24 cellular contexts compared by ENCODE assay signal in genomic region chr4:185101354-185101890, GRCh38. TPM values are rescaled to one million over a fixed set of nuclear protein-coding genes. Genes with fewer than 3 reads are reported as not detected.
DNase-seq lines count a peak whose midpoint lies in the region; ATAC-seq, FAIRE-seq and TF ChIP-seq lines count a peak whose summit lies in the region.
"Had no signal": no experiment of that assay in that cellular context is flagged by ENCODE, and none has a peak within 500 bp of the region (broad histone marks: within the 10 kb centered on the region; RNA-seq: fewer than 3 reads in every experiment).

No MANE protein-coding gene starts in this region.

- H3K23ac ChIP-seq in H1 (ENCODE audit: insufficient read length) = no peak overlapping the region

- H2AFZ ChIP-seq in SK-N-SH (ENCODE audit: low read depth) = no peak overlapping the region
- H2AFZ ChIP-seq in H1 (ENCODE audit: low read length) = no peak overlapping the region

- no peak for TF ChIP-seq RAD21 in SK-N-SH (IDR thresholded peaks at IDR 0.05; ENCODE audit: low read length)
- TF ChIP-seq RAD21 in H1 (IDR thresholded peaks at IDR 0.05 in 1 of 2, conservative IDR thresholded peaks at IDR 0.05 in 1 of 2; ENCODE audit: low read depth in 2 of 2, low read length in 2 of 2) = no peak

- no peak overlapping the region for H3K27ac ChIP-seq in SK-N-SH (ENCODE audit: low read depth in 2 of 2, low read length in 1 of 2)
- H3K27ac ChIP-seq in H1 (ENCODE audit: low read depth, low read length) = no peak overlapping the region
- H3K27ac ChIP-seq: 22Rv1 had no signal

- ATAC-seq in HG03139 (IDR thresholded peaks at IDR 0.05; ENCODE audit: unreplicated experiment) = no peak
- ATAC-seq: CD8-positive, alpha-beta T cell; PC-3 had no signal

- H2BK15ac ChIP-seq in H1 (ENCODE audit: low read length) = no peak overlapping the region

- no peaks in the 10 kb centered on the region for H3K23me2 ChIP-seq in H1 (ENCODE audit: low read depth, low read length)

- 42% methylated on average over 9 of the region's 9 CpGs for WGBS in SK-N-SH (ENCODE audit: low lambda C conversion rate)
- WGBS in H1 (ENCODE audit: extremely low coverage in 1 of 2, insufficient coverage in 1 of 2, insufficient read length in 1 of 2, insufficient replicate concordance in 2 of 2, low coverage in 1 of 2, low lambda C conversion rate in 2 of 2, missing lambda C conversion rate in 1 of 2), 2 experiments = 94% methylated on average over 9 of the region's 9 CpGs; no CpG with 5 or more reads in 1 of the 2 experiments

- H3K4me3 ChIP-seq in SK-N-SH (ENCODE audit: low read depth in 2 of 2, low read length in 1 of 2) = no peak overlapping the region
- H3K4me3 ChIP-seq in H1 (ENCODE audit: extremely low read depth in 1 of 4, insufficient read depth in 2 of 4, low read depth in 3 of 4, low read length in 4 of 4) = no peak overlapping the region
- no peak overlapping the region for H3K4me3 ChIP-seq in skeletal muscle satellite cell (ENCODE audit: low read length)

- no peak overlapping the region for H2AK5ac ChIP-seq in H1 (ENCODE audit: low read depth, low read length)

- H3K27me3 ChIP-seq in SK-N-SH (ENCODE audit: insufficient read depth) = no peaks in the 10 kb centered on the region; the same call in 1 of the 2 replicates
- H3K27me3 ChIP-seq in H1 (replicated peaks in 1 of 4; ENCODE audit: control insufficient read depth in 3 of 4, extremely low read depth in 1 of 4, insufficient read depth in 3 of 4, low read length in 3 of 4) = no peaks in the 10 kb centered on the region
- H3K27me3 ChIP-seq in skeletal muscle satellite cell (ENCODE audit: control insufficient read depth, insufficient read depth, low read length) = peaks cover 60% of the 10 kb centered on the region

- no peak overlapping the region; the same call in 1 of the 2 replicates for H2BK12ac ChIP-seq in H1 (ENCODE audit: low read depth, low read length)

- H3K36me3 ChIP-seq in SK-N-SH (replicated peaks in 1 of 2; ENCODE audit: control insufficient read depth in 1 of 2, insufficient read depth in 2 of 2, low read length in 1 of 2) (no peaks in the 10 kb centered on the region), H1 (ENCODE audit: control insufficient read depth in 2 of 4, insufficient read depth in 4 of 4, low read length in 3 of 4) (no peaks in the 10 kb centered on the region), skeletal muscle satellite cell (ENCODE audit: insufficient read depth, low read length) (no peaks in the 10 kb centered on the region)

- no peaks in the 10 kb centered on the region for H3K79me2 ChIP-seq in SK-N-SH (ENCODE audit: insufficient read depth)
- H3K79me2 ChIP-seq in H1 (ENCODE audit: control insufficient read depth in 1 of 2, insufficient read depth in 2 of 2, low read length in 2 of 2) = no peaks in the 10 kb centered on the region

- H3K4me2 ChIP-seq in SK-N-SH (no peak overlapping the region), H1 (ENCODE audit: insufficient read depth in 1 of 2, low read depth in 2 of 2, low read length in 2 of 2) (no peak overlapping the region), skeletal muscle satellite cell (ENCODE audit: low read length) (peak overlapping the region; percentile 31)

- no peak for TF ChIP-seq POLR2A in H1 (IDR thresholded peaks at IDR 0.05; ENCODE audit: control extremely low read depth in 1 of 2, low read depth in 2 of 2, low read length in 2 of 2)

- H3K4ac ChIP-seq in H1 (replicated peaks; ENCODE audit: insufficient read length, low read depth, low read length) = no peak overlapping the region

- H3F3A ChIP-seq in SK-N-SH (replicated peaks; ENCODE audit: insufficient read depth) = no peaks in the 10 kb centered on the region

- FAIRE-seq in H1 (lab: Jason Lieb, UNC) = no peak
- FAIRE-seq: G401.6 had no signal

- H3K9ac ChIP-seq in SK-N-SH (no peak overlapping the region), H1 (replicated peaks in 1 of 4; ENCODE audit: extremely low read depth in 1 of 4, low read depth in 3 of 4, low read length in 3 of 4) (no peak overlapping the region), skeletal muscle satellite cell (ENCODE audit: low read depth, low read length) (no peak overlapping the region)

- no peak overlapping the region; the same call in 1 of the 2 replicates for H2BK5ac ChIP-seq in H1 (ENCODE audit: low read depth, low read length)

- H4K5ac ChIP-seq in H1 (ENCODE audit: insufficient read length, low read depth, low read length) = no peak overlapping the region

- H4K8ac ChIP-seq in H1 (ENCODE audit: extremely low read depth, insufficient read depth, low read length) = no peak overlapping the region

- H3K56ac ChIP-seq in H1 (replicated peaks; ENCODE audit: insufficient read length, low read depth, low read length) = no peak overlapping the region

- 0 out of 2 replicates have a peak overlapping the region, but pooled peaks have one; percentile 34 for H2BK20ac ChIP-seq in H1 (ENCODE audit: low read length)

- TF ChIP-seq EP300 in SK-N-SH (IDR thresholded peaks at IDR 0.05; ENCODE audit: borderline replicate concordance in 1 of 2, low read depth in 1 of 2, low read length in 1 of 2) (peak in 1 of 2 experiments; percentile 66; a peak in 2 of 4 replicates), H1 (IDR thresholded peaks at IDR 0.05; ENCODE audit: borderline replicate concordance in 1 of 2, low read depth in 2 of 2, low read length in 2 of 2) (no peak)

- peaks cover 0 to 16% of the 10 kb centered on the region in 2 experiments; a peak in 1 of 4 replicates for H3K4me1 ChIP-seq in SK-N-SH (ENCODE audit: control insufficient read depth in 1 of 2, insufficient read depth in 2 of 2, low read depth in 1 of 2, low read length in 1 of 2)
- H3K4me1 ChIP-seq in H1 (replicated peaks in 1 of 4; ENCODE audit: control insufficient read depth in 3 of 4, insufficient read depth in 4 of 4, low read length in 3 of 4) = peaks cover 0 to 8% (median 0%) of the 10 kb centered on the region in 4 experiments; a peak in 2 of 7 replicates
- H3K4me1 ChIP-seq in skeletal muscle satellite cell (ENCODE audit: control insufficient read depth, insufficient read depth, low read length) = peaks cover 6% of the 10 kb centered on the region

- H4K91ac ChIP-seq in H1 (replicated peaks; ENCODE audit: insufficient read length, low read length) = no peak overlapping the region

- POLR2A ChIA-PET in SK-N-SH (lab: Yijun Ruan, JAX) (interaction anchor here (1.5 kb wide), 1 partner anchor 15 kb away, joined by 4 read pairs; no protein-coding TSS in a partner anchor), H1 (lab: Charles Lee; ENCODE audit: partially characterized antibody) (interaction anchor here (1.9 kb wide), 1 partner anchor 14 kb away, joined by 4 read pairs; no protein-coding TSS in a partner anchor)

- peak; percentile 10 for DNase-seq in NK-92 treated with Interleukin-12 subunit alpha and Interleukin-12 subunit beta, amount 100 ng/mL, for 24 hours (lab: John Stamatoyannopoulos, UW)
- DNase-seq in NK-92 (lab: John Stamatoyannopoulos, UW; ENCODE audit: unreplicated experiment) = no peak
- DNase-seq in SK-N-SH = peak; percentile 83
- DNase-seq in H1 (ENCODE audit: low read depth in 1 of 2, low spot score in 2 of 2) = no peak
- no peak for DNase-seq in COLO668 (lab: John Stamatoyannopoulos, UW; ENCODE audit: unreplicated experiment)
- DNase-seq in iPS-NIHi11 (ENCODE audit: low spot score) = no peak
- DNase-seq: ACHN; C1 segment of cervical spinal cord; Calu3; CD8-positive, alpha-beta T cell; DMS153; H9; KBM-7; NCI-H1105; NCI-H2029 treated with DMSO at 0.1 percent for 48 hours; NCI-H226; NCI-H524; PC-3; RPMI8226; SHP77 had no signal

- no peak overlapping the region for H3K18ac ChIP-seq in H1 (ENCODE audit: extremely low read depth, low read length)

- CTCF ChIA-PET in SK-N-SH (lab: Yijun Ruan, JAX) = interaction anchor here (1.0 to 9.6 kb wide), 4 partner anchors 11 to 90 kb away, joined by 3 to 157 read pairs (median 22); no protein-coding TSS in a partner anchor
- CTCF ChIA-PET in H1 (lab: Charles Lee; ENCODE audit: partially characterized antibody) = interaction anchor here (1.1 to 10.0 kb wide), 5 partner anchors 17 to 96 kb away, joined by 4 to 210 read pairs (median 5); no protein-coding TSS in a partner anchor

- no peak overlapping the region for H3K14ac ChIP-seq in H1 (ENCODE audit: insufficient read length)

- no peaks in the 10 kb centered on the region for H3K9me3 ChIP-seq in SK-N-SH
- H3K9me3 ChIP-seq in H1 (ENCODE audit: insufficient read depth in 2 of 2, low read depth in 1 of 2, low read length in 1 of 2) = no peaks in the 10 kb centered on the region
- no peaks in the 10 kb centered on the region for H3K9me3 ChIP-seq in skeletal muscle satellite cell (replicated peaks; ENCODE audit: low read length)

- no peaks in the 10 kb centered on the region for H3K9me2 ChIP-seq in SK-N-SH

- H4K20me1 ChIP-seq in SK-N-SH (ENCODE audit: insufficient read depth) (no peaks in the 10 kb centered on the region), H1 (replicated peaks in 1 of 2; ENCODE audit: control insufficient read depth in 1 of 2, insufficient read depth in 2 of 2, low read length in 2 of 2) (no peaks in the 10 kb centered on the region)

- no peak overlapping the region for H2BK120ac ChIP-seq in H1 (replicated peaks; ENCODE audit: low read depth, low read length)

- no peaks in the 10 kb centered on the region for H3K79me1 ChIP-seq in H1 (ENCODE audit: low read depth, low read length)

- no peak for TF ChIP-seq CTCF in SK-N-SH (IDR thresholded peaks at IDR 0.05)
- TF ChIP-seq CTCF in H1 (IDR thresholded peaks at IDR 0.05; ENCODE audit: control extremely low read depth in 1 of 3, insufficient read depth in 1 of 3, low read depth in 1 of 3, low read length in 3 of 3) = no peak

TF ChIP-seq in SK-N-SH, 30 proteins besides CTCF, POLR2A, EP300 and RAD21 (continues in another document):
- TF ChIP-seq MXI1 (IDR thresholded peaks at IDR 0.05; ENCODE audit: low read depth, low read length) (peak; percentile 51; the same call in 1 of the 2 replicates), CHD2 (IDR thresholded peaks at IDR 0.05; ENCODE audit: low read length, partially characterized antibody) (peak; percentile 21)

TF ChIP-seq in H1, 55 proteins besides CTCF, POLR2A, EP300 and RAD21:
- TF ChIP-seq TAF1 (IDR thresholded peaks at IDR 0.05; ENCODE audit: low read depth, low read length) = no peak
- TF ChIP-seq RFX5 (IDR thresholded peaks at IDR 0.05; ENCODE audit: borderline replicate concordance, low read depth, low read length) = no peak
TF ChIP-seq in H1: peak in this region for 0.

RNA-seq across cellular contexts. Expression of gene SLC25A4, which starts 41.6 kb away (rescaled TPM):
- polyA plus RNA-seq in SK-N-SH (2012; rRNA removed) = 36.2 and 40.5 TPM in 2 replicates
- 35.0 and 37.8 TPM in 2 replicates for polyA plus RNA-seq in SK-N-SH (2012; cell fraction: cytosol; rRNA removed)
- polyA plus RNA-seq in SK-N-SH (2012; cell fraction: nucleus; rRNA removed) = 54.9 and 60.3 TPM in 2 replicates
- 42.0 TPM in 2 replicates for total RNA-seq in H1 (2021; fragmentation: NEBNext Ultra II Directional; extraction: Animal tissue kit (Norgen Biotek cat#: 25700))
- polyA plus RNA-seq in H1 (2011; rRNA removed) = 41.3 and 47.5 TPM in 2 replicates
- polyA plus RNA-seq in H1 (2011; cell fraction: cytosol; rRNA removed) = 50.1 TPM
- polyA plus RNA-seq in H1 (2011; cell fraction: nucleus; rRNA removed) = 59.7 TPM
- polyA plus RNA-seq in H1 (2012, experiment 1 of 2) = 49.1 to 53.2 TPM (median 52.4 TPM) in 4 replicates
- polyA plus RNA-seq in H1 (2012, experiment 2 of 2) = 15.0 TPM
- polyA plus RNA-seq in H1 (2013, experiment 1 of 2) = 14.5 TPM
- polyA plus RNA-seq in H1 (2013, experiment 2 of 2) = 14.1 TPM
- 25.4 and 26.3 TPM in 2 replicates for polyA minus RNA-seq in H1 (2011; rRNA and poly(A)+ RNA removed)
- 19.2 TPM for polyA minus RNA-seq in H1 (2011; cell fraction: cytosol; rRNA and poly(A)+ RNA removed)
- 21.9 TPM for polyA minus RNA-seq in H1 (2011; cell fraction: nucleus; rRNA and poly(A)+ RNA removed)
- total RNA-seq in skeletal muscle satellite cell (2012; rRNA removed) = 5.8 and 10.3 TPM in 2 replicates

Comparison
In these comparisons a context has a peak if more than half of its experiments do, and no peak if none do; other contexts are left out.
1. DNase-seq: peak in NK-92 treated with Interleukin-12 subunit alpha and Interleukin-12 subunit beta, amount 100 ng/mL, for 24 hours (single experiment) and SK-N-SH (single experiment); none in NK-92 (single experiment), H1 (0 of 2), COLO668 (single experiment) and iPS-NIHi11 (single experiment).